In the genomic region with DNA sequence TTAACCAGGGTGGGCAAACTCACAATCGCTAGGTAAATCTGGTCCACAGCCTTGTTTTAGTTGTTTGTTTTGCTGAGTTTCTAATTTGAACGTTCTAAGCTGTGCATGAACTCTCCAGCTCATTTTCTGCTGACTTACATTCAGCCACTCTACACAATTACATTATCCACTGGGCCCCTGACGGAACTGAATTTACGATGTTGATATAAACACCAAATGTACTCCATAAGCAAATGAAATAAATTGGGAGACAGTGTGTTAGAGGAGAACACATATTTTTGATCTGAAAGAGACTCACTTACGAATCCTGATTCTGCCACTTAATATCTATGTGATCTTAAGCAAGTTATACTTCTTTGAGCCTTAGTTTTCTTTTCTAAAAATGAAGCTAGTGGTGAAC, we compare ENCODE assay signal across 8 cellular contexts.
"Had no signal": no experiment of that assay in that cellular context is flagged by ENCODE, and none has a peak within 500 bp of the region (broad histone marks: within the 10 kb centered on the region; RNA-seq: fewer than 3 reads in every experiment).

No MANE protein-coding gene starts in this region.

- H3K27ac ChIP-seq: HL-60, KMS-11 had no signal

- ATAC-seq: HCT116, HepG2 had no signal

- H3K36me3 Mint-ChIP-seq: IgD-negative memory B cell had no signal

- DNase-seq: GOT3, H7, KBM-7 had no signal

- H3K4me3 Mint-ChIP-seq: IgD-negative memory B cell had no signal

- H3K27me3 Mint-ChIP-seq: IgD-negative memory B cell had no signal

- H3K27ac Mint-ChIP-seq: IgD-negative memory B cell had no signal
